ENCODE assay signal across 1 cellular context in genomic region chr21:45981154-45981606, GRCh38.
A peak's percentile ranks its signal among the peaks of the same experiment; 100 is the strongest.
TF ChIP-seq lines count a peak whose summit lies in the region.

No MANE protein-coding gene starts in this region.

TF ChIP-seq in HEK293, 187 proteins besides CTCF, POLR2A, EP300 and RAD21 (continued from another document and continues in another):
- TF ChIP-seq PRDM4 (tag by site-specific recombination; IDR thresholded peaks at IDR 0.05) (peak; percentile 99), ZFP37 (tag by site-specific recombination; IDR thresholded peaks at IDR 0.05) (no peak), ATF2 (tag by site-specific recombination; IDR thresholded peaks at IDR 0.05; ENCODE audit: low read depth) (no peak), ZNF660 (tag by site-specific recombination; IDR thresholded peaks at IDR 0.05) (no peak), ZNF501 (tag by site-specific recombination; IDR thresholded peaks at IDR 0.05) (no peak), ZNF624 (tag by site-specific recombination; IDR thresholded peaks at IDR 0.05) (no peak), ZNF174 (tag by site-specific recombination; IDR thresholded peaks at IDR 0.05) (no peak), BCL11B (tag by site-specific recombination; IDR thresholded peaks at IDR 0.05; ENCODE audit: low read depth) (no peak), ZNF133 (tag by site-specific recombination; IDR thresholded peaks at IDR 0.05) (no peak), ZNF623 (tag by site-specific recombination; IDR thresholded peaks at IDR 0.05) (no peak), WT1 (tag by site-specific recombination; IDR thresholded peaks at IDR 0.05) (no peak), ZNF701 (tag by site-specific recombination; IDR thresholded peaks at IDR 0.05) (no peak), ZFHX2 (tag by site-specific recombination; conservative IDR thresholded peaks at IDR 0.05) (no peak), AEBP2 (tag by site-specific recombination; IDR thresholded peaks at IDR 0.05; ENCODE audit: borderline replicate concordance) (no peak), ZFP41 (tag by site-specific recombination; IDR thresholded peaks at IDR 0.05; ENCODE audit: borderline replicate concordance) (no peak), ZNF488 (tag by site-specific recombination; IDR thresholded peaks at IDR 0.05) (no peak), BCL11A (tag by site-specific recombination; IDR thresholded peaks at IDR 0.05; ENCODE audit: low read depth) (no peak), ZNF561 (tag by site-specific recombination; IDR thresholded peaks at IDR 0.05; ENCODE audit: borderline replicate concordance) (no peak; the same call in 1 of the 2 replicates), ZNF248 (tag by site-specific recombination; IDR thresholded peaks at IDR 0.05) (no peak), ZNF148 (tag by site-specific recombination; IDR thresholded peaks at IDR 0.05; ENCODE audit: borderline replicate concordance) (no peak), ZNF155 (tag by site-specific recombination; IDR thresholded peaks at IDR 0.05) (no peak), ZNF513 (tag by site-specific recombination; IDR thresholded peaks at IDR 0.05) (no peak), TRIM28 (IDR thresholded peaks at IDR 0.05; ENCODE audit: borderline replicate concordance, low read length) (no peak), ZNF514 (tag by site-specific recombination; IDR thresholded peaks at IDR 0.05) (no peak), FEZF1 (tag by site-specific recombination; IDR thresholded peaks at IDR 0.05) (no peak), ELK4 (IDR thresholded peaks at IDR 0.05; ENCODE audit: borderline replicate concordance, low read depth, low read length) (no peak), ZSCAN23 (tag by site-specific recombination; IDR thresholded peaks at IDR 0.05) (peak; percentile 82), ZNF580 (tag by site-specific recombination; IDR thresholded peaks at IDR 0.05) (no peak), KLF7 (tag by site-specific recombination; IDR thresholded peaks at IDR 0.05; ENCODE audit: borderline replicate concordance) (no peak), ZNF776 (tag by site-specific recombination; IDR thresholded peaks at IDR 0.05; ENCODE audit: borderline replicate concordance) (no peak), ZNF341 (tag by site-specific recombination; IDR thresholded peaks at IDR 0.05; ENCODE audit: low read depth) (peak; percentile 43; the same call in 1 of the 2 replicates), ZNF548 (tag by site-specific recombination; IDR thresholded peaks at IDR 0.05) (no peak), PRDM2 (tag by site-specific recombination; IDR thresholded peaks at IDR 0.05; ENCODE audit: borderline replicate concordance) (no peak), HIC1 (tag by site-specific recombination; IDR thresholded peaks at IDR 0.05) (no peak), MZF1 (tag by site-specific recombination; IDR thresholded peaks at IDR 0.05; ENCODE audit: borderline replicate concordance) (no peak), ZBTB44 (tag by site-specific recombination; IDR thresholded peaks at IDR 0.05) (no peak)
